8 cellular contexts compared by ENCODE assay signal in genomic region chr1:218284917-218285635, GRCh38. TPM values are rescaled to one million over a fixed set of nuclear protein-coding genes. Genes with fewer than 3 reads are reported as not detected.
DNase-seq lines count a peak whose midpoint lies in the region; ATAC-seq and TF ChIP-seq lines count a peak whose summit lies in the region.

TSS of gene RRP15 (plus strand) at chr1:218285293. CDS start at chr1:218285317, 24 bp downstream.

- intact Hi-C loops in uterus (cut with DNase I; ENCODE audit: low total_unique reads), result no loop called here

- H3K36me3 ChIP-seq in right atrium auricular region (no peaks in the 10 kb centered on the region), uterus (no peaks in the 10 kb centered on the region)

- H3K4me1 ChIP-seq in right atrium auricular region (peaks cover 0 to 18% of the 10 kb centered on the region in 2 donors), uterus (no peaks in the 10 kb centered on the region)

- H3K27ac ChIP-seq in angular gyrus (ENCODE audit: low read depth, low read length), result peak within 1 kb of the TSS; percentile 14
- peak within 1 kb of the TSS; percentile 82 to 89 for H3K27ac ChIP-seq in right atrium auricular region
- peak within 1 kb of the TSS; percentile 84 for H3K27ac ChIP-seq in uterus

- no peak for TF ChIP-seq CTCF in right atrium auricular region (IDR thresholded peaks at IDR 0.05)
- TF ChIP-seq CTCF in uterus (IDR thresholded peaks at IDR 0.05), result peak in 1 of 4 experiments; percentile 26

- H3K4me3 ChIP-seq in right atrium auricular region (peak within 1 kb of the TSS; percentile 59 to 90), uterus (peak within 1 kb of the TSS; percentile 50 to 53)

- H3K27me3 ChIP-seq in right atrium auricular region, result no peaks in the 10 kb centered on the region
- H3K27me3 ChIP-seq in uterus, result peaks cover 0 to 2% of the 10 kb centered on the region in 2 donors

- DNase-seq in NCI-H1694 treated with DMSO at 0.1 percent for 48 hours (lab: John Stamatoyannopoulos, UW), result peak; percentile 81
- peak; percentile 59 to 91 (median 78) for DNase-seq in T-helper 2 cell
- DNase-seq in right atrium auricular region (ENCODE audit: low spot score), result peak; percentile 95
- DNase-seq in pulmonary artery endothelial cell (ENCODE audit: low read depth, low spot score), result peak; percentile 29
- peak; percentile 85 to 86 for DNase-seq in uterus

- H3K9me3 ChIP-seq in right atrium auricular region, result peaks cover 0 to 6% of the 10 kb centered on the region in 2 donors
- no peaks in the 10 kb centered on the region for H3K9me3 ChIP-seq in uterus

- ATAC-seq in GM18502 (IDR thresholded peaks at IDR 0.05; ENCODE audit: poor library complexity, unreplicated experiment) (peak; percentile 99), HG02938 (IDR thresholded peaks at IDR 0.05; ENCODE audit: unreplicated experiment) (peak; percentile 99)

- peak in 1 of 2 donors; percentile 46 for TF ChIP-seq POLR2A in uterus (IDR thresholded peaks at IDR 0.05)

RNA-seq across cellular contexts. Expression of gene RRP15, which starts in this region (rescaled TPM):
- total RNA-seq in right atrium auricular region (1 to 10 TPM; 5.3 to 6.2 TPM), pulmonary artery endothelial cell (6.5 and 9.3 TPM in 2 replicates), uterus (10 to 100 TPM in 3 of 4 donors, 1 to 10 TPM in 1; 2.6 to 21.8 (median 12.9) TPM)

Comparison
In these comparisons a context has a peak if more than half of its experiments do, and no peak if none do; other contexts are left out.
1. Peak in every context shown above with its lines: DNase-seq, ATAC-seq, H3K4me3 ChIP-seq and H3K27ac ChIP-seq.
2. DNase-seq: peak in every context shown above with its lines; median percentile 95 in right atrium auricular region; 86 in uterus; 81 in NCI-H1694 treated with DMSO at 0.1 percent for 48 hours; 78 in T-helper 2 cell; 29 in pulmonary artery endothelial cell.
3. H3K27ac ChIP-seq: peak in every context shown above with its lines; median percentile 86 in right atrium auricular region; 84 in uterus; 14 in angular gyrus.